In the genomic region with DNA sequence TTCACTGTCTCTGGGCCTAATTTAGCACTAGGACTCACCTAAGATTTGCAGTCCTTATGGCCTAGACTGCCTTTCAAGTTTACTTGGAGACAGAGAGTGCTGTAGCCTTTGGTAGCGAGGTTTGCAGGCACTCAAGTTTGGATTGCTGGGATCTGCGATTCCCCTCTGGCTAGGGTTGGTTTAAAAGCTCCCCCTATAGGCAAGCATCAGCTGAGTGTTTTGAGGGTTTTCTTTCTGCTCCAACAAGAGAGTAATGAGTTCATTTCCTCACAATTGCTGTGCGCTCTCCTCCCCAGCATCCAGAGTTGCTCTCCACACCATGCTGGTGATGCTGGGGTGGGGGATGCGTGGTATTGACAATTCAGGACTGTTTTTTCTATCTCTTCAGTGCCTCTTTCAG, we compare ENCODE assay signal across 1 cellular context.
TF ChIP-seq lines count a peak whose summit lies in the region.

No MANE protein-coding gene starts in this region.

TF ChIP-seq in H1, 55 proteins besides CTCF, POLR2A, EP300 and RAD21 (continued from another document):
- TF ChIP-seq ATF2 (IDR thresholded peaks at IDR 0.05; ENCODE audit: low read length), result no peak
- TF ChIP-seq NANOG (IDR thresholded peaks at IDR 0.05; ENCODE audit: insufficient read depth, low read depth, low read length, poor library complexity, severe bottlenecking), result no peak
- TF ChIP-seq HDAC6 (IDR thresholded peaks at IDR 0.05; ENCODE audit: low read depth, low read length), result no peak
- no peak for TF ChIP-seq JUN (IDR thresholded peaks at IDR 0.05; ENCODE audit: low read depth, low read length)
- TF ChIP-seq, protein P1, sequence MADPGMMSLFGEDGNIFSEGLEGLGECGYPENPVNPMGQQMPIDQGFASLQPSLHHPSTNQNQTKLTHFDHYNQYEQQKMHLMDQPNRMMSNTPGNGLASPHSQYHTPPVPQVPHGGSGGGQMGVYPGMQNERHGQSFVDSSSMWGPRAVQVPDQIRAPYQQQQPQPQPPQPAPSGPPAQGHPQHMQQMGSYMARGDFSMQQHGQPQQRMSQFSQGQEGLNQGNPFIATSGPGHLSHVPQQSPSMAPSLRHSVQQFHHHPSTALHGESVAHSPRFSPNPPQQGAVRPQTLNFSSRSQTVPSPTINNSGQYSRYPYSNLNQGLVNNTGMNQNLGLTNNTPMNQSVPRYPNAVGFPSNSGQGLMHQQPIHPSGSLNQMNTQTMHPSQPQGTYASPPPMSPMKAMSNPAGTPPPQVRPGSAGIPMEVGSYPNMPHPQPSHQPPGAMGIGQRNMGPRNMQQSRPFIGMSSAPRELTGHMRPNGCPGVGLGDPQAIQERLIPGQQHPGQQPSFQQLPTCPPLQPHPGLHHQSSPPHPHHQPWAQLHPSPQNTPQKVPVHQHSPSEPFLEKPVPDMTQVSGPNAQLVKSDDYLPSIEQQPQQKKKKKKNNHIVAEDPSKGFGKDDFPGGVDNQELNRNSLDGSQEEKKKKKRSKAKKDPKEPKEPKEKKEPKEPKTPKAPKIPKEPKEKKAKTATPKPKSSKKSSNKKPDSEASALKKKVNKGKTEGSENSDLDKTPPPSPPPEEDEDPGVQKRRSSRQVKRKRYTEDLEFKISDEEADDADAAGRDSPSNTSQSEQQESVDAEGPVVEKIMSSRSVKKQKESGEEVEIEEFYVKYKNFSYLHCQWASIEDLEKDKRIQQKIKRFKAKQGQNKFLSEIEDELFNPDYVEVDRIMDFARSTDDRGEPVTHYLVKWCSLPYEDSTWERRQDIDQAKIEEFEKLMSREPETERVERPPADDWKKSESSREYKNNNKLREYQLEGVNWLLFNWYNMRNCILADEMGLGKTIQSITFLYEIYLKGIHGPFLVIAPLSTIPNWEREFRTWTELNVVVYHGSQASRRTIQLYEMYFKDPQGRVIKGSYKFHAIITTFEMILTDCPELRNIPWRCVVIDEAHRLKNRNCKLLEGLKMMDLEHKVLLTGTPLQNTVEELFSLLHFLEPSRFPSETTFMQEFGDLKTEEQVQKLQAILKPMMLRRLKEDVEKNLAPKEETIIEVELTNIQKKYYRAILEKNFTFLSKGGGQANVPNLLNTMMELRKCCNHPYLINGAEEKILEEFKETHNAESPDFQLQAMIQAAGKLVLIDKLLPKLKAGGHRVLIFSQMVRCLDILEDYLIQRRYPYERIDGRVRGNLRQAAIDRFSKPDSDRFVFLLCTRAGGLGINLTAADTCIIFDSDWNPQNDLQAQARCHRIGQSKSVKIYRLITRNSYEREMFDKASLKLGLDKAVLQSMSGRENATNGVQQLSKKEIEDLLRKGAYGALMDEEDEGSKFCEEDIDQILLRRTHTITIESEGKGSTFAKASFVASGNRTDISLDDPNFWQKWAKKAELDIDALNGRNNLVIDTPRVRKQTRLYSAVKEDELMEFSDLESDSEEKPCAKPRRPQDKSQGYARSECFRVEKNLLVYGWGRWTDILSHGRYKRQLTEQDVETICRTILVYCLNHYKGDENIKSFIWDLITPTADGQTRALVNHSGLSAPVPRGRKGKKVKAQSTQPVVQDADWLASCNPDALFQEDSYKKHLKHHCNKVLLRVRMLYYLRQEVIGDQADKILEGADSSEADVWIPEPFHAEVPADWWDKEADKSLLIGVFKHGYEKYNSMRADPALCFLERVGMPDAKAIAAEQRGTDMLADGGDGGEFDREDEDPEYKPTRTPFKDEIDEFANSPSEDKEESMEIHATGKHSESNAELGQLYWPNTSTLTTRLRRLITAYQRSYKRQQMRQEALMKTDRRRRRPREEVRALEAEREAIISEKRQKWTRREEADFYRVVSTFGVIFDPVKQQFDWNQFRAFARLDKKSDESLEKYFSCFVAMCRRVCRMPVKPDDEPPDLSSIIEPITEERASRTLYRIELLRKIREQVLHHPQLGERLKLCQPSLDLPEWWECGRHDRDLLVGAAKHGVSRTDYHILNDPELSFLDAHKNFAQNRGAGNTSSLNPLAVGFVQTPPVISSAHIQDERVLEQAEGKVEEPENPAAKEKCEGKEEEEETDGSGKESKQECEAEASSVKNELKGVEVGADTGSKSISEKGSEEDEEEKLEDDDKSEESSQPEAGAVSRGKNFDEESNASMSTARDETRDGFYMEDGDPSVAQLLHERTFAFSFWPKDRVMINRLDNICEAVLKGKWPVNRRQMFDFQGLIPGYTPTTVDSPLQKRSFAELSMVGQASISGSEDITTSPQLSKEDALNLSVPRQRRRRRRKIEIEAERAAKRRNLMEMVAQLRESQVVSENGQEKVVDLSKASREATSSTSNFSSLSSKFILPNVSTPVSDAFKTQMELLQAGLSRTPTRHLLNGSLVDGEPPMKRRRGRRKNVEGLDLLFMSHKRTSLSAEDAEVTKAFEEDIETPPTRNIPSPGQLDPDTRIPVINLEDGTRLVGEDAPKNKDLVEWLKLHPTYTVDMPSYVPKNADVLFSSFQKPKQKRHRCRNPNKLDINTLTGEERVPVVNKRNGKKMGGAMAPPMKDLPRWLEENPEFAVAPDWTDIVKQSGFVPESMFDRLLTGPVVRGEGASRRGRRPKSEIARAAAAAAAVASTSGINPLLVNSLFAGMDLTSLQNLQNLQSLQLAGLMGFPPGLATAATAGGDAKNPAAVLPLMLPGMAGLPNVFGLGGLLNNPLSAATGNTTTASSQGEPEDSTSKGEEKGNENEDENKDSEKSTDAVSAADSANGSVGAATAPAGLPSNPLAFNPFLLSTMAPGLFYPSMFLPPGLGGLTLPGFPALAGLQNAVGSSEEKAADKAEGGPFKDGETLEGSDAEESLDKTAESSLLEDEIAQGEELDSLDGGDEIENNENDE (IDR thresholded peaks at IDR 0.05; ENCODE audit: insufficient replicate concordance, low read length), result no peak
